ENCODE assay signal across 12 cellular contexts in the genomic region with DNA sequence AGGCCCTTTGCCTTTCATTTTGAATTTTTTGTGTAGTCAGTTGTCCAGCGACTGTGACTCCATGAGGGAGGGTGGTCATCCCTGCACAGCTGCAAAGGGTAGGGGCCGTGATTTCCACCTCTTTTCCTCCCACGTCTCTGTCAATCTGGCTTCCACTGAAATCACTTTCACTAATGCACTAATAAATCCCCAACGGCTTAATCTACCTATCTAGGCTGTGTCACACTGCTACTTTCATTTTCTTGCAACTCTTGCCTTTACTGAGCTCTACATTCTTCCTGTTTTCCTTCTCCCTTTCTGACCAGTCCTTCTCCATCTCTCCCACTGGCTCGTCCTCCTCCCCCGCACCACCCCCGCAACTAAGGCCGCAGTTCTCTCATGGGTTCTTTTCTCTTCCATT.
DNase-seq lines count a peak whose midpoint lies in the region; ATAC-seq and TF ChIP-seq lines count a peak whose summit lies in the region.
"Had no signal": no experiment of that assay in that cellular context is flagged by ENCODE, and none has a peak within 500 bp of the region (broad histone marks: within the 10 kb centered on the region; RNA-seq: fewer than 3 reads in every experiment).

No MANE protein-coding gene starts in this region.

- peaks cover 75% of the 10 kb centered on the region for H3K4me1 Mint-ChIP-seq in activated naive CD4-positive, alpha-beta T cell treated with anti-CD3 and anti-CD28 coated beads, Interleukin-2, amount 50 U/mL, for 24 hours
- peaks cover 47 to 60% (median 60%) of the 10 kb centered on the region in 3 donors for H3K4me1 Mint-ChIP-seq in T-cell

- no peaks in the 10 kb centered on the region for H3K27me3 Mint-ChIP-seq in activated naive CD4-positive, alpha-beta T cell treated with anti-CD3 and anti-CD28 coated beads, Interleukin-2, amount 50 U/mL, for 24 hours
- no peaks in the 10 kb centered on the region for H3K27me3 Mint-ChIP-seq in T-cell

- ATAC-seq in T-cell (replicated peaks in 1 of 4) (no peak), upper lobe of right lung (peak; percentile 48)

- DNase-seq in activated naive CD4-positive, alpha-beta T cell (lab: John Stamatoyannopoulos, UW), result no peak
- DNase-seq in T-cell (no peak), fibroblast of villous mesenchyme (ENCODE audit: low read depth) (peak; percentile 14), upper lobe of right lung (no peak), NCI-H146 (lab: John Stamatoyannopoulos, UW) (no peak), NCI-H2196 treated with DMSO at 0.1 percent for 48 hours (lab: John Stamatoyannopoulos, UW; ENCODE audit: unreplicated experiment) (no peak), NCI-H2029 (lab: John Stamatoyannopoulos, UW) (no peak)
- DNase-seq: activated CD4-positive, alpha-beta T cell treated with anti-CD3 and anti-CD28 coated beads for 4 hours; NCI-H1694 had no signal

- H3K4me3 Mint-ChIP-seq in activated naive CD4-positive, alpha-beta T cell treated with anti-CD3 and anti-CD28 coated beads, Interleukin-2, amount 50 U/mL, for 24 hours, result peak overlapping the region; percentile 20
- H3K4me3 Mint-ChIP-seq in T-cell, result peak overlapping the region in 2 of 3 donors; percentile 7 to 54
- H3K4me3 Mint-ChIP-seq: neural crest cell had no signal

- H3K4me1 ChIP-seq in upper lobe of right lung, result no peaks in the 10 kb centered on the region

- H3K9me3 ChIP-seq in upper lobe of right lung, result no peaks in the 10 kb centered on the region

- H3K9me3 Mint-ChIP-seq in activated naive CD4-positive, alpha-beta T cell treated with anti-CD3 and anti-CD28 coated beads, Interleukin-2, amount 50 U/mL, for 24 hours, result peaks cover 5% of the 10 kb centered on the region
- H3K9me3 Mint-ChIP-seq in T-cell, result peaks cover 0 to 7% (median 2%) of the 10 kb centered on the region in 3 donors

- H3K27me3 ChIP-seq in upper lobe of right lung, result no peaks in the 10 kb centered on the region

- intact Hi-C loops in upper lobe of right lung (cut with DNase I), result no loop called here

- H3K36me3 Mint-ChIP-seq in activated naive CD4-positive, alpha-beta T cell treated with anti-CD3 and anti-CD28 coated beads, Interleukin-2, amount 50 U/mL, for 24 hours, result peaks cover 2% of the 10 kb centered on the region
- H3K36me3 Mint-ChIP-seq in T-cell, result peaks cover 3% of the 10 kb centered on the region

- no peak overlapping the region for H3K27ac ChIP-seq in upper lobe of right lung
- H3K27ac ChIP-seq: coronary artery had no signal

- TF ChIP-seq CTCF in fibroblast of villous mesenchyme (IDR thresholded peaks at IDR 0.05; ENCODE audit: insufficient read depth, low read depth, low read length) (no peak), upper lobe of right lung (IDR thresholded peaks at IDR 0.05) (no peak)

- POLR2A ChIA-PET in T-cell (lab: Charles Lee), result interaction anchor here in 1 of 2 donors (0.7 kb wide), 1 partner anchor 47 kb away, joined by 5 read pairs; no protein-coding TSS in a partner anchor

- H3K27ac Mint-ChIP-seq in activated naive CD4-positive, alpha-beta T cell treated with anti-CD3 and anti-CD28 coated beads, Interleukin-2, amount 50 U/mL, for 24 hours, result no peak overlapping the region
- peak overlapping the region; percentile 4 to 57 for H3K27ac Mint-ChIP-seq in T-cell

- no peaks in the 10 kb centered on the region for H3K36me3 ChIP-seq in upper lobe of right lung

- CTCF ChIA-PET in T-cell (lab: Charles Lee), result no interaction called here

- no peak overlapping the region for H3K4me3 ChIP-seq in fibroblast of villous mesenchyme (ENCODE audit: low read depth, low read length)
- H3K4me3 ChIP-seq in upper lobe of right lung, result no peak overlapping the region
- H3K4me3 ChIP-seq: coronary artery had no signal
